In the genomic region with DNA sequence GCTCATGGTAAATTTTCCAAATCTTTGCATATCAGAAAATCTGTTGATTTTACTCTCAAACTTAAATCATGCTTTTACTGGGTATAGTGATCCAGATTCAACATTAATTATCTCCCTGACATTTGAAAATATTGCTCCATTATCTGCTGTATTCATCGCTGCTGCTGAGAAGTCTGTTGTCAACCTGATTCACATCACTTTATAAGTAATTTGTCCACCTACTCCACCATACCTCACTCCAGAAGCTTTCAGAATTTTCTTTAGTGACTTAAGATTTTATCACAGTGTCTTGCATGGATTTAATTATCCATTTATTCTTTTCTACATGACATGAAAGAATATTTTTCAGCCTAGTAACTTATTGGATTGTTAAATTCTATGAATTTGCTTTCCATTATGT, we compare ENCODE assay signal across 33 cellular contexts.
A peak's percentile ranks its signal among the peaks of the same experiment; 100 is the strongest.
DNase-seq lines count a peak whose midpoint lies in the region; ATAC-seq, FAIRE-seq and TF ChIP-seq lines count a peak whose summit lies in the region.
"Had no signal": no experiment of that assay in that cellular context is flagged by ENCODE, and none has a peak within 500 bp of the region (broad histone marks: within the 10 kb centered on the region; RNA-seq: fewer than 3 reads in every experiment).

No MANE protein-coding gene starts in this region.

- H3K4me1 ChIP-seq in HepG2 (ENCODE audit: insufficient read depth, low read length): peaks cover 59% of the 10 kb centered on the region
- no peaks in the 10 kb centered on the region for H3K4me1 ChIP-seq in right lobe of liver
- H3K4me1 ChIP-seq: A549, BE2C, BLaER1, Caco-2 had no signal

- H3K36me3 Mint-ChIP-seq in WTC11: no peaks in the 10 kb centered on the region
- H3K36me3 Mint-ChIP-seq: CD14-positive monocyte; CD4-positive, alpha-beta memory T cell; CD4-positive, CD25-positive, alpha-beta regulatory T cell; CD8-positive, alpha-beta memory T cell; CD8-positive, alpha-beta T cell had no signal

- no peak overlapping the region for H3K4me3 Mint-ChIP-seq in WTC11
- H3K4me3 Mint-ChIP-seq: B cell; CD14-positive monocyte; CD4-positive, alpha-beta memory T cell; CD4-positive, alpha-beta T cell; CD4-positive, CD25-positive, alpha-beta regulatory T cell; CD8-positive, alpha-beta memory T cell; CD8-positive, alpha-beta T cell had no signal

- no peak overlapping the region for H3K4me3 ChIP-seq in HepG2 (replicated peaks in 1 of 3; ENCODE audit: insufficient read depth in 1 of 3, low read depth in 2 of 3, low read length in 3 of 3)
- H3K4me3 ChIP-seq in right lobe of liver: no peak overlapping the region
- H3K4me3 ChIP-seq: A549; BLaER1; BLaER1 treated with 17β-estradiol and CSF1 and Interleukin-3, amounts not matched to agents 10 nM and 100 nM had no signal

- H3K4me2 ChIP-seq in HepG2 (ENCODE audit: low read depth, low read length): peak overlapping the region; percentile 28; the same call in 1 of the 2 replicates
- H3K4me2 ChIP-seq: A549; BLaER1; BLaER1 treated with 17β-estradiol and CSF1 and Interleukin-3, amounts not matched to agents 10 nM and 100 nM had no signal

- H4K20me1 ChIP-seq in HepG2 (ENCODE audit: insufficient read depth, low read length): no peaks in the 10 kb centered on the region
- H4K20me1 ChIP-seq: BLaER1; BLaER1 treated with 17β-estradiol and CSF1 and Interleukin-3, amounts not matched to agents 10 nM and 100 nM had no signal

- no peaks in the 10 kb centered on the region; the same call in 1 of the 2 replicates for H3K27me3 Mint-ChIP-seq in WTC11 (ENCODE audit: low read depth)
- H3K27me3 Mint-ChIP-seq: B cell; CD4-positive, alpha-beta T cell; CD4-positive, CD25-positive, alpha-beta regulatory T cell had no signal

- POLR2A ChIA-PET in HepG2 (lab: Yijun Ruan, JAX): no interaction called here
- POLR2A ChIA-PET in WTC11 (lab: Charles Lee): no interaction called here

- H3K27ac Mint-ChIP-seq in WTC11: no peak overlapping the region
- H3K27ac Mint-ChIP-seq: B cell; CD14-positive monocyte; CD4-positive, alpha-beta memory T cell; CD4-positive, alpha-beta T cell; CD4-positive, CD25-positive, alpha-beta regulatory T cell; CD8-positive, alpha-beta memory T cell; CD8-positive, alpha-beta T cell had no signal

- H3K9ac ChIP-seq in HepG2 (ENCODE audit: insufficient read depth, low read depth, low read length): no peak overlapping the region
- H3K9ac ChIP-seq: BLaER1; BLaER1 treated with 17β-estradiol and CSF1 and Interleukin-3, amounts not matched to agents 10 nM and 100 nM had no signal

- H3K27me3 ChIP-seq in HepG2 (ENCODE audit: control insufficient read depth in 1 of 2, insufficient read depth in 2 of 2, low read length in 2 of 2) (no peaks in the 10 kb centered on the region), right lobe of liver (no peaks in the 10 kb centered on the region)
- H3K27me3 ChIP-seq: BE2C; BLaER1; BLaER1 treated with 17β-estradiol and CSF1 and Interleukin-3, amounts not matched to agents 10 nM and 100 nM had no signal

- H3K36me3 ChIP-seq in HepG2 (replicated peaks in 1 of 2; ENCODE audit: control insufficient read depth in 1 of 2, insufficient read depth in 2 of 2, low read length in 2 of 2): no peaks in the 10 kb centered on the region
- no peaks in the 10 kb centered on the region for H3K36me3 ChIP-seq in right lobe of liver
- H3K36me3 ChIP-seq: BE2C; BLaER1; BLaER1 treated with 17β-estradiol and CSF1 and Interleukin-3, amounts not matched to agents 10 nM and 100 nM had no signal

- no peak for TF ChIP-seq RAD21 in HepG2 (CRISPR knock-in tag; IDR thresholded peaks at IDR 0.05)

- no peak for TF ChIP-seq CTCF in HepG2 (CRISPR knock-in tag; IDR thresholded peaks at IDR 0.05)
- no peak for TF ChIP-seq CTCF in right lobe of liver (IDR thresholded peaks at IDR 0.05)
- TF ChIP-seq CTCF in WTC11 (IDR thresholded peaks at IDR 0.05): no peak

- DNase-seq in HepG2 (ENCODE audit: low spot score) (no peak), right lobe of liver (no peak), WTC11 (ENCODE audit: low spot score) (no peak), NCI-H2227 (lab: John Stamatoyannopoulos, UW; ENCODE audit: unreplicated experiment) (no peak)
- DNase-seq: 8988T; ACHN; AML-193; BE2C; C1 segment of cervical spinal cord; Calu3; CD4-positive, alpha-beta memory T cell; CD4-positive, alpha-beta T cell; CD4-positive, CD25-positive, alpha-beta regulatory T cell; CD8-positive, alpha-beta memory T cell; CD8-positive, alpha-beta T cell; COR-L47; DMS 273 treated with DMSO at 0.1 percent for 48 hours; DMS153; DMS53; DMS79; DMS79 treated with DMSO at 0.1 percent for 48 hours; DND-41; EL had no signal

- in situ Hi-C loops in HepG2 (cut with HindIII; ENCODE audit: extremely low pct_ligation_motif_present, low pct_unique_long_range_greater_than_20kb): no loop called here

- WGBS in HepG2 (ENCODE audit: low lambda C conversion rate): 91% methylated on average over 1 of the region's 1 CpG
- 75% methylated on average over 1 of the region's 1 CpG for WGBS in right lobe of liver (ENCODE audit: insufficient coverage, low coverage, low lambda C conversion rate, missing lambda C conversion rate)

- TF ChIP-seq EP300 in HepG2 (IDR thresholded peaks at IDR 0.05; ENCODE audit: low read depth in 2 of 2, low read length in 2 of 2) (no peak), HepG2 (CRISPR knock-in tag; IDR thresholded peaks at IDR 0.05; ENCODE audit: borderline replicate concordance) (no peak)

- no peaks in the 10 kb centered on the region for H3K9me3 ChIP-seq in HepG2 (ENCODE audit: low read length)
- H3K9me3 ChIP-seq in right lobe of liver: no peaks in the 10 kb centered on the region
- H3K9me3 ChIP-seq: A549, BE2C, BLaER1, Caco-2 had no signal

- ATAC-seq in HepG2 (no peak), right lobe of liver (no peak), WTC11 (no peak)
- ATAC-seq: A549; CD8-positive, alpha-beta T cell had no signal

- intact Hi-C loops in HepG2 (cut with micrococcal nuclease; ENCODE audit: unreplicated experiment) (loop anchor here (1.0 kb wide), 1 partner anchor 25 kb away; no protein-coding TSS in a partner anchor), right lobe of liver (cut with DNase I) (no loop called here)

- 0 out of 2 replicates have a peak, but pooled peaks cover under 1% of the 10 kb centered on the region for H3K4me1 Mint-ChIP-seq in WTC11
- H3K4me1 Mint-ChIP-seq: B cell; CD14-positive monocyte; CD4-positive, alpha-beta memory T cell; CD4-positive, CD25-positive, alpha-beta regulatory T cell; CD8-positive, alpha-beta memory T cell had no signal

- H2AFZ ChIP-seq in HepG2 (ENCODE audit: low read length): no peak overlapping the region

- CTCF ChIA-PET in HepG2 (lab: Yijun Ruan, JAX; ENCODE audit: low intra/inter-chr PET ratio, low total read pairs) (no interaction called here), WTC11 (lab: Charles Lee) (no interaction called here)

- no peak for TF ChIP-seq POLR2A in HepG2 (IDR thresholded peaks at IDR 0.05; ENCODE audit: insufficient read depth in 1 of 2, low read depth in 2 of 2, low read length in 2 of 2)
- TF ChIP-seq POLR2A in right lobe of liver (IDR thresholded peaks at IDR 0.05): no peak

- H3K9me3 Mint-ChIP-seq in WTC11: peaks cover 15% of the 10 kb centered on the region; the same call in 1 of the 2 replicates
- H3K9me3 Mint-ChIP-seq: CD8-positive, alpha-beta T cell had no signal

- H3K27ac ChIP-seq in HepG2 (ENCODE audit: extremely low read length, insufficient read depth, low read length) (peak overlapping the region; percentile 62), right lobe of liver (no peak overlapping the region)
- H3K27ac ChIP-seq: 22Rv1; A549; BLaER1; BLaER1 treated with 17β-estradiol and CSF1 and Interleukin-3, amounts not matched to agents 10 nM and 100 nM; C4-2B had no signal

- H3K79me2 ChIP-seq in HepG2 (ENCODE audit: insufficient read depth, low read length): no peaks in the 10 kb centered on the region

- FAIRE-seq in HepG2 (lab: Jason Lieb, UNC): no peak
- FAIRE-seq: A204.1, A549, D721Med had no signal

- no TSS peak for BruUV-seq in HepG2 (replicated peaks; lab: Mats Ljungman, UMichigan)

TF ChIP-seq in HepG2, 621 proteins besides CTCF, POLR2A, EP300 and RAD21:
- peak; percentile 95 for TF ChIP-seq ZNF317 (CRISPR knock-in tag; IDR thresholded peaks at IDR 0.05)
- TF ChIP-seq, protein P1, sequence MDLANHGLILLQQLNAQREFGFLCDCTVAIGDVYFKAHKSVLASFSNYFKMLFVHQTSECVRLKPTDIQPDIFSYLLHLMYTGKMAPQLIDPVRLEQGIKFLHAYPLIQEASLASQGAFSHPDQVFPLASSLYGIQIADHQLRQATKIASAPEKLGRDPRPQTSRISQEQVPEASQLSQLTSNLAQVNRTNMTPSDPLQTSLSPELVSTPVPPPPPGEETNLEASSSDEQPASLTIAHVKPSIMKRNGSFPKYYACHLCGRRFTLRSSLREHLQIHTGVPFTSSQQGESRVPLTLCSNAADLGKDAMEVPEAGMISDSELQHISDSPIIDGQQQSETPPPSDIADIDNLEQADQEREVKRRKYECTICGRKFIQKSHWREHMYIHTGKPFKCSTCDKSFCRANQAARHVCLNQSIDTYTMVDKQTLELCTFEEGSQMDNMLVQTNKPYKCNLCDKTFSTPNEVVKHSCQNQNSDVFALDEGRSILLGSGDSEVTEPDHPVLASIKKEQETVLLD (CRISPR knock-in tag; IDR thresholded peaks at IDR 0.05; ENCODE audit: low read depth): no peak

TF ChIP-seq in WTC11, 78 proteins besides CTCF, POLR2A, EP300 and RAD21:
- no peak for TF ChIP-seq JAZF1 (CRISPR knock-in tag; IDR thresholded peaks at IDR 0.05)
- peak; percentile 74; the same call in 1 of the 2 replicates for TF ChIP-seq ZNF317 (CRISPR knock-in tag; IDR thresholded peaks at IDR 0.05; ENCODE audit: borderline replicate concordance, low read depth)
